In the genomic region with DNA sequence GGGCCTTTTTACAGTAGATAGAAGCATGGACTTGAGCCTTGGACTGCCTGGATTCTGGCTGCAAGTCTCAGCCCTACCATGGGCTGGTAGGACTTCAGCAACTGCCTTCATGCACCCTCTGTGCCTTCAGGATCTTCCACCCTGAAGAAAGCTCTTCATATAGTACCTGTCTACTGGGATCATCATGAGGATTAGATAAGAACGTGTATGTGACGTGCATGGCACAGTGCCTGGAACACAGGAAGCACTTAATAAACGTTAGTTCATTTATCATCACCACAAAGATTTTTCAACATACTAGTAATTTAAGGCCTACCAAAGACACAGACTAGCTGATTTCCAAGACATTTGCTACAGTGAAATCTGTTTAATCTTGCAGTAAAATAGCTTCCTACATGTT, we compare ENCODE assay signal across 24 cellular contexts. TPM values are rescaled to one million over a fixed set of nuclear protein-coding genes. Genes with fewer than 3 reads are reported as not detected.
A peak's percentile ranks its signal among the peaks of the same experiment; 100 is the strongest.
DNase-seq lines count a peak whose midpoint lies in the region; ATAC-seq and TF ChIP-seq lines count a peak whose summit lies in the region.
"Had no signal": no experiment of that assay in that cellular context is flagged by ENCODE, and none has a peak within 500 bp of the region (broad histone marks: within the 10 kb centered on the region; RNA-seq: fewer than 3 reads in every experiment).

No MANE protein-coding gene starts in this region.

- H3K9me3 ChIP-seq in gastrocnemius medialis: no peaks in the 10 kb centered on the region
- H3K9me3 ChIP-seq: BLaER1 treated with 17β-estradiol and CSF1 and Interleukin-3, amounts not matched to agents 10 nM and 100 nM; neutrophil; SJSA1; vagina had no signal

- H3K36me3 ChIP-seq in gastrocnemius medialis: peaks cover 0 to 31% of the 10 kb centered on the region in 2 donors
- peaks cover 5% of the 10 kb centered on the region for H3K36me3 ChIP-seq in H7 (replicated peaks; ENCODE audit: control insufficient read depth, insufficient read depth, low read length)

- H3K4me3 Mint-ChIP-seq in activated naive CD4-positive, alpha-beta T cell treated with anti-CD3 and anti-CD28 coated beads, Interleukin-2, amount 10 ng/mL, durations not matched to agents 7 days and 5 days: no peak overlapping the region
- no peak overlapping the region for H3K4me3 Mint-ChIP-seq in activated CD8-positive, alpha-beta T cell treated with anti-CD3 and anti-CD28 coated beads, Interleukin-2, amount 10 ng/mL, durations not matched to agents 7 days and 5 days
- H3K4me3 Mint-ChIP-seq: stimulated activated memory B cell treated with anti-CD40 and anti-IgM and Interleukin-4, amounts not matched to agents 10 μg/mL and 1 μg/mL and 100 μg/mL, for 72 hours had no signal

- no peaks in the 10 kb centered on the region for H3K9me3 Mint-ChIP-seq in activated naive CD4-positive, alpha-beta T cell treated with anti-CD3 and anti-CD28 coated beads, Interleukin-2, amount 10 ng/mL, durations not matched to agents 7 days and 5 days
- no peaks in the 10 kb centered on the region for H3K9me3 Mint-ChIP-seq in activated CD8-positive, alpha-beta T cell treated with anti-CD3 and anti-CD28 coated beads, Interleukin-2, amount 10 ng/mL, durations not matched to agents 7 days and 5 days (ENCODE audit: insufficient read depth)
- H3K9me3 Mint-ChIP-seq: stimulated activated memory B cell treated with anti-CD40 and anti-IgM and Interleukin-4, amounts not matched to agents 10 μg/mL and 1 μg/mL and 100 μg/mL, for 72 hours had no signal

- H3K27me3 Mint-ChIP-seq in activated naive CD4-positive, alpha-beta T cell treated with anti-CD3 and anti-CD28 coated beads, Interleukin-2, amount 10 ng/mL, durations not matched to agents 7 days and 5 days: no peaks in the 10 kb centered on the region
- H3K27me3 Mint-ChIP-seq in activated CD8-positive, alpha-beta T cell treated with anti-CD3 and anti-CD28 coated beads, Interleukin-2, amount 10 ng/mL, durations not matched to agents 7 days and 5 days (ENCODE audit: low read depth): no peaks in the 10 kb centered on the region
- H3K27me3 Mint-ChIP-seq: stimulated activated memory B cell treated with anti-CD40 and anti-IgM and Interleukin-4, amounts not matched to agents 10 μg/mL and 1 μg/mL and 100 μg/mL, for 72 hours had no signal

- POLR2A ChIA-PET in activated CD8-positive, alpha-beta T cell treated with anti-CD3 and anti-CD28 coated beads, Interleukin-2, amount 10 ng/mL, durations not matched to agents 7 days and 5 days (lab: Charles Lee): no interaction called here
- POLR2A ChIA-PET in HEK293T (lab: Yijun Ruan, JAX): no interaction called here

- peaks cover 73% of the 10 kb centered on the region for H3K36me3 Mint-ChIP-seq in activated naive CD4-positive, alpha-beta T cell treated with anti-CD3 and anti-CD28 coated beads, Interleukin-2, amount 10 ng/mL, durations not matched to agents 7 days and 5 days
- H3K36me3 Mint-ChIP-seq in activated CD8-positive, alpha-beta T cell treated with anti-CD3 and anti-CD28 coated beads, Interleukin-2, amount 10 ng/mL, durations not matched to agents 7 days and 5 days (ENCODE audit: low read depth): peaks cover 58% of the 10 kb centered on the region

- in situ Hi-C loops in gastrocnemius medialis (cut with MboI; ENCODE audit: low sequenced_read_pairs in 4 of 4): no loop called here

- peaks cover 15 to 16% of the 10 kb centered on the region in 2 donors for H3K4me1 ChIP-seq in gastrocnemius medialis
- H3K4me1 ChIP-seq: SJSA1, vagina had no signal

- peak overlapping the region in 3 of 4 donors; percentile 46 to 54 (median 49) for H3K27ac ChIP-seq in gastrocnemius medialis
- H3K27ac ChIP-seq: BLaER1 treated with 17β-estradiol and CSF1 and Interleukin-3, amounts not matched to agents 10 nM and 100 nM; HL-60; neutrophil; SJSA1; skin epidermis; vagina; WERI-Rb-1 had no signal

- no peak overlapping the region for H3K4me3 ChIP-seq in fibroblast of pulmonary artery (replicated peaks; ENCODE audit: low read depth, low read length)
- no peak overlapping the region for H3K4me3 ChIP-seq in gastrocnemius medialis
- H3K4me3 ChIP-seq in H7 (ENCODE audit: insufficient read depth, low read depth, low read length): no peak overlapping the region
- H3K4me3 ChIP-seq: BLaER1 treated with 17β-estradiol and CSF1 and Interleukin-3, amounts not matched to agents 10 nM and 100 nM; SJSA1; skin epidermis; vagina had no signal

- no peak for TF ChIP-seq CTCF in fibroblast of pulmonary artery (IDR thresholded peaks at IDR 0.05; ENCODE audit: low read length, missing control alignments)
- no peak for TF ChIP-seq CTCF in gastrocnemius medialis (IDR thresholded peaks at IDR 0.05 in 4 of 5, conservative IDR thresholded peaks at IDR 0.05 in 1 of 5)

- no peak for ATAC-seq in activated CD8-positive, alpha-beta T cell treated with anti-CD3 and anti-CD28 coated beads, Interleukin-2, amount 10 ng/mL, durations not matched to agents 7 days and 5 days
- no peak for ATAC-seq in gastrocnemius medialis
- ATAC-seq: Panc1; stimulated activated memory B cell treated with anti-CD40 and anti-IgM and Interleukin-4, amounts not matched to agents 10 μg/mL and 1 μg/mL and 100 μg/mL, for 72 hours had no signal

- TF ChIP-seq POLR2A in gastrocnemius medialis (IDR thresholded peaks at IDR 0.05): no peak

- H3K27me3 ChIP-seq in gastrocnemius medialis (no peaks in the 10 kb centered on the region), H7 (ENCODE audit: control insufficient read depth, insufficient read depth, low read length) (no peaks in the 10 kb centered on the region)
- H3K27me3 ChIP-seq: BLaER1 treated with 17β-estradiol and CSF1 and Interleukin-3, amounts not matched to agents 10 nM and 100 nM; neutrophil; SJSA1; vagina had no signal

- DNase-seq in activated naive CD4-positive, alpha-beta T cell treated with anti-CD3 and anti-CD28 coated beads, Interleukin-2, amount 10 ng/mL, durations not matched to agents 7 days and 5 days: no peak
- DNase-seq in activated naive CD4-positive, alpha-beta T cell treated with anti-CD3 and anti-CD28 coated beads, Interleukin-2, amount 50 U/mL, for 16 hours: no peak
- DNase-seq in activated CD8-positive, alpha-beta T cell treated with anti-CD3 and anti-CD28 coated beads, Interleukin-2, amount 10 ng/mL, durations not matched to agents 7 days and 5 days: no peak
- DNase-seq in fibroblast of pulmonary artery (ENCODE audit: low read depth) (peak; percentile 79), gastrocnemius medialis (no peak), D341Med (ENCODE audit: low spot score) (no peak), H7 (no peak), HEK293T (ENCODE audit: extremely low spot score) (no peak)
- DNase-seq: caudate nucleus; DMS153; foreskin melanocyte; hippocampal formation; NCI-H1417 treated with DMSO at 0.1 percent for 48 hours; stimulated activated CD4-positive, alpha-beta T cell treated with anti-CD3 and anti-CD28 coated beads, Interleukin-1b, Interleukin-23, amount 100 ng/mL, for 48 hours; T-helper 2 cell; WERI-Rb-1 had no signal

- intact Hi-C loops in gastrocnemius medialis (cut with DNase I; ENCODE audit: low total_unique reads): loop anchor here (5.0 kb wide), 1 partner anchor 144 kb away; no protein-coding TSS in a partner anchor

- peaks cover 26% of the 10 kb centered on the region for H3K4me1 Mint-ChIP-seq in activated naive CD4-positive, alpha-beta T cell treated with anti-CD3 and anti-CD28 coated beads, Interleukin-2, amount 10 ng/mL, durations not matched to agents 7 days and 5 days
- peaks cover 29% of the 10 kb centered on the region for H3K4me1 Mint-ChIP-seq in activated CD8-positive, alpha-beta T cell treated with anti-CD3 and anti-CD28 coated beads, Interleukin-2, amount 10 ng/mL, durations not matched to agents 7 days and 5 days (ENCODE audit: low read depth)

- H3K27ac Mint-ChIP-seq in activated naive CD4-positive, alpha-beta T cell treated with anti-CD3 and anti-CD28 coated beads, Interleukin-2, amount 10 ng/mL, durations not matched to agents 7 days and 5 days: peak overlapping the region; percentile 74
- peak overlapping the region; percentile 10 for H3K27ac Mint-ChIP-seq in activated CD8-positive, alpha-beta T cell treated with anti-CD3 and anti-CD28 coated beads, Interleukin-2, amount 10 ng/mL, durations not matched to agents 7 days and 5 days
- H3K27ac Mint-ChIP-seq: stimulated activated memory B cell treated with anti-CD40 and anti-IgM and Interleukin-4, amounts not matched to agents 10 μg/mL and 1 μg/mL and 100 μg/mL, for 72 hours had no signal

- CTCF ChIA-PET in activated naive CD4-positive, alpha-beta T cell treated with anti-CD3 and anti-CD28 coated beads, Interleukin-2, amount 10 ng/mL, durations not matched to agents 7 days and 5 days (lab: Charles Lee): interaction anchor here (1.2 to 1.4 kb wide), 2 partner anchors 13 to 39 kb away, joined by 3 to 4 read pairs; no protein-coding TSS in a partner anchor
- CTCF ChIA-PET in activated CD8-positive, alpha-beta T cell treated with anti-CD3 and anti-CD28 coated beads, Interleukin-2, amount 10 ng/mL, durations not matched to agents 7 days and 5 days (lab: Charles Lee): interaction anchor here (0.8 to 10.3 kb wide), 4 partner anchors 13 to 98 kb away, joined by 4 to 61 read pairs (median 14); no protein-coding TSS in a partner anchor
- CTCF ChIA-PET in HEK293T (lab: Yijun Ruan, JAX): interaction anchor here (0.6 to 1.4 kb wide), 2 partner anchors 13 to 427 kb away, joined by 3 to 6 read pairs; no protein-coding TSS in a partner anchor

TF ChIP-seq in HEK293T, 16 proteins besides CTCF, POLR2A, EP300 and RAD21:
- TF ChIP-seq FOXK2 (IDR thresholded peaks at IDR 0.05) (no peak), SP1 (IDR thresholded peaks at IDR 0.05) (no peak), ARNT (IDR thresholded peaks at IDR 0.05) (no peak), HDGF (IDR thresholded peaks at IDR 0.05; ENCODE audit: borderline replicate concordance) (no peak), BHLHE40 (IDR thresholded peaks at IDR 0.05; ENCODE audit: borderline replicate concordance) (no peak), L3MBTL2 (conservative IDR thresholded peaks at IDR 0.05) (no peak), FOXM1 (IDR thresholded peaks at IDR 0.05; ENCODE audit: borderline replicate concordance) (no peak), LEF1 (IDR thresholded peaks at IDR 0.05; ENCODE audit: borderline replicate concordance) (no peak)

RNA-seq across cellular contexts. Expression of a gene that starts 53.2 kb away (rescaled TPM):
- total RNA-seq in activated CD8-positive, alpha-beta T cell treated with anti-CD3 and anti-CD28 coated beads, Interleukin-2, amount 10 ng/mL, durations not matched to agents 7 days and 5 days: 10 to 100 TPM; 77.2 to 79.5 TPM
- 10 to 100 TPM in 3 of 4 donors, 1 to 10 TPM in 1; 4.9 to 11.2 (median 10.8) TPM for total RNA-seq in gastrocnemius medialis
- total RNA-seq in H7 (2014; rRNA removed; shearing (Covaris generic)): 392 and 393 TPM in 2 replicates

Comparison
In these comparisons a context has a peak if more than half of its experiments do, and no peak if none do; other contexts are left out.
1. RNA of a gene that starts 53.2 kb away (total RNA-seq): 392 to 393 TPM in H7 and 77.2 to 79.5 TPM in activated CD8-positive, alpha-beta T cell treated with anti-CD3 and anti-CD28 coated beads, Interleukin-2, amount 10 ng/mL, durations not matched to agents 7 days and 5 days; 4.9 to 11.2 TPM in gastrocnemius medialis; every median in the first group is over 4 times any median in the second.